ENCODE assay signal across 8 cellular contexts in the genomic region with DNA sequence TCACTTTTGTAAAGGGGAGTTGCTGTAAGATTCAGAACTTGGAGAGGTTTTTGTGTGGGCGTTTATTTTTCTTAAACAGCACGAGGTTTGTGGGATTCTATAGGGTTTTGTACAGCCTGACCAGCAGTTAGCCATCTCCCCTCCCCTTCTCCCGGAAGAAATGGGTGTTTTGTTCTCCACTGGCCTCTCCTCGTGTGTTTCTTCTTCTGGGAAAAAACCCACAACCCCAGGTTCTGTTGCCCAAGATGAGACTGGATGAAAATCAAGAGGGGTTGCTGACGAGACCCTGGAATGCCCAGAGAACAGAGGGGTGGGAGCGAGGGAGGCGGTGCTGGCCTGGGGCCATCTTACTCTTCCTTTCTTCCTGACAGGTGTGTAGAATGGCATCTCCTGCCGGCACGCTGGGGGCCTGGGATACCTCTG.
DNase-seq lines count a peak whose midpoint lies in the region; ATAC-seq and TF ChIP-seq lines count a peak whose summit lies in the region.
"Had no signal": no experiment of that assay in that cellular context is flagged by ENCODE, and none has a peak within 500 bp of the region (broad histone marks: within the 10 kb centered on the region; RNA-seq: fewer than 3 reads in every experiment).

No MANE protein-coding gene starts in this region.

- in situ Hi-C loops in GM13976 (cut with MboI; ENCODE audit: low sequenced_read_pairs, unreplicated experiment), result no loop called here

- H3K4me1 Mint-ChIP-seq in dendritic cell treated with granulocyte-macrophage colony-stimulating factor and Interleukin-4, amounts not matched to agents 40 ng/mL and 50 ng/mL, for 4 days (ENCODE audit: low read depth), result peaks cover 55% of the 10 kb centered on the region

- peaks cover 62% of the 10 kb centered on the region for H3K4me1 ChIP-seq in skeletal muscle satellite cell (ENCODE audit: control insufficient read depth, insufficient read depth, low read length)

- peak overlapping the region; percentile 42 for H3K4me2 ChIP-seq in skeletal muscle satellite cell (ENCODE audit: low read length)
- H3K4me2 ChIP-seq: KMS-11 had no signal

- ATAC-seq in HG03095 (IDR thresholded peaks at IDR 0.05; ENCODE audit: unreplicated experiment), result no peak

- peaks cover 36% of the 10 kb centered on the region for H3K27me3 Mint-ChIP-seq in dendritic cell treated with granulocyte-macrophage colony-stimulating factor and Interleukin-4, amounts not matched to agents 40 ng/mL and 50 ng/mL, for 4 days

- CTCF ChIA-PET in RWPE1 (lab: Yijun Ruan, JAX), result no interaction called here

- H3K9me3 ChIP-seq in skeletal muscle satellite cell (replicated peaks; ENCODE audit: low read length), result no peaks in the 10 kb centered on the region

- H3K9me3 Mint-ChIP-seq in dendritic cell treated with granulocyte-macrophage colony-stimulating factor and Interleukin-4, amounts not matched to agents 40 ng/mL and 50 ng/mL, for 4 days, result no peaks in the 10 kb centered on the region

- no peak overlapping the region for H3K4me3 Mint-ChIP-seq in dendritic cell treated with granulocyte-macrophage colony-stimulating factor and Interleukin-4, amounts not matched to agents 40 ng/mL and 50 ng/mL, for 4 days

- intact Hi-C loops in dendritic cell treated with granulocyte-macrophage colony-stimulating factor and Interleukin-4, amounts not matched to agents 40 ng/mL and 50 ng/mL, for 4 days (cut with micrococcal nuclease), result no loop called here

- DNase-seq in GM13976 (ENCODE audit: low spot score), result peak; percentile 47
- no peak for DNase-seq in RWPE1 (ENCODE audit: low spot score)
- DNase-seq in NOMO-1 treated with DMSO at 0.1 percent for 48 hours (lab: John Stamatoyannopoulos, UW; ENCODE audit: unreplicated experiment), result no peak
- no peak for DNase-seq in activated gamma-delta T cell (lab: John Stamatoyannopoulos, UW)

- no peaks in the 10 kb centered on the region for H3K27me3 ChIP-seq in skeletal muscle satellite cell (ENCODE audit: control insufficient read depth, insufficient read depth, low read length)

- H3K27ac ChIP-seq in RWPE1, result peak overlapping the region; percentile 74
- H3K27ac ChIP-seq: KMS-11 had no signal

- no peaks in the 10 kb centered on the region for H3K36me3 Mint-ChIP-seq in dendritic cell treated with granulocyte-macrophage colony-stimulating factor and Interleukin-4, amounts not matched to agents 40 ng/mL and 50 ng/mL, for 4 days (ENCODE audit: low read depth)

- peak overlapping the region; percentile 89 for H3K9ac ChIP-seq in skeletal muscle satellite cell (ENCODE audit: low read depth, low read length)
- H3K9ac ChIP-seq: KMS-11 had no signal

- POLR2A ChIA-PET in RWPE1 (lab: Yijun Ruan, JAX; ENCODE audit: low non-redundant PET), result no interaction called here

- TF ChIP-seq CTCF in GM13976 (IDR thresholded peaks at IDR 0.05; ENCODE audit: borderline replicate concordance, control extremely low read depth, extremely low read depth, insufficient read depth, missing control alignments), result no peak
- TF ChIP-seq CTCF in RWPE1 (conservative IDR thresholded peaks at IDR 0.05; ENCODE audit: low read depth), result no peak

- peak overlapping the region; percentile 26 for H3K4me3 ChIP-seq in skeletal muscle satellite cell (ENCODE audit: low read length)

- peak overlapping the region; percentile 60 for H3K27ac Mint-ChIP-seq in dendritic cell treated with granulocyte-macrophage colony-stimulating factor and Interleukin-4, amounts not matched to agents 40 ng/mL and 50 ng/mL, for 4 days

- no peaks in the 10 kb centered on the region for H3K36me3 ChIP-seq in skeletal muscle satellite cell (ENCODE audit: insufficient read depth, low read length)
